Comparison of ENCODE assay signal across 1 cellular context in the genomic region with DNA sequence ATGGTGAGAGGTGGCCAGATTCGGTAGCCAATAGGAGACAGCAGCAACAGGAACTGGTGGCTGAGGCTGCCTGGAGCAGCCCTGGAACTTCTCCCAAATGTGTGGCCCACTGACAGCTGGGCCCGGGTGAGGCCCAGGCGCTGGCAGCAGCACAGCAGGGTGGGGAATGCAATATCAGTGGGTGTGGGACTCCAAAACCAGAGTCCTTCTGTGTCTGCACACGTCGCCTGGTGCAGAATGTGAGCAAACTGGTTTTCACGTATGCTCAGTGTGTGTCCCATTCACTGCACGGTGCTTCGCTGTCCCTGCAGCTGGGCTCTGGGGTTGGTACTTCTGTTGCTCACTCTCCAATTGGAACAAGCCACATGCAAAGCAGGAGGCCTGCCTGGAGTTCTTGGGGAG.
TF ChIP-seq lines count a peak whose summit lies in the region.

No MANE protein-coding gene starts in this region.

TF ChIP-seq in HepG2, 621 proteins besides CTCF, POLR2A, EP300 and RAD21:
- no peak for TF ChIP-seq GPN1 (CRISPR knock-in tag; IDR thresholded peaks at IDR 0.05; ENCODE audit: borderline replicate concordance)
- TF ChIP-seq ATF6 (CRISPR knock-in tag; conservative IDR thresholded peaks at IDR 0.05): no peak
- no peak for TF ChIP-seq SETDB1 (CRISPR knock-in tag; IDR thresholded peaks at IDR 0.05; ENCODE audit: borderline replicate concordance)
- no peak for TF ChIP-seq ZNF34 (CRISPR knock-in tag; IDR thresholded peaks at IDR 0.05; ENCODE audit: borderline replicate concordance)
- no peak for TF ChIP-seq ZNF264 (CRISPR knock-in tag; IDR thresholded peaks at IDR 0.05)
- TF ChIP-seq TRIM22 (IDR thresholded peaks at IDR 0.05): no peak
- TF ChIP-seq, protein P1, sequence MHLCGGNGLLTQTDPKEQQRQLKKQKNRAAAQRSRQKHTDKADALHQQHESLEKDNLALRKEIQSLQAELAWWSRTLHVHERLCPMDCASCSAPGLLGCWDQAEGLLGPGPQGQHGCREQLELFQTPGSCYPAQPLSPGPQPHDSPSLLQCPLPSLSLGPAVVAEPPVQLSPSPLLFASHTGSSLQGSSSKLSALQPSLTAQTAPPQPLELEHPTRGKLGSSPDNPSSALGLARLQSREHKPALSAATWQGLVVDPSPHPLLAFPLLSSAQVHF (CRISPR knock-in tag; IDR thresholded peaks at IDR 0.05): no peak
- no peak for TF ChIP-seq ZNF430 (CRISPR knock-in tag; IDR thresholded peaks at IDR 0.05)
- no peak for TF ChIP-seq CBFB (CRISPR knock-in tag; IDR thresholded peaks at IDR 0.05)
